24 cellular contexts compared by ENCODE assay signal in genomic region chr6:2047855-2048254, GRCh38.
"Had no signal": no experiment of that assay in that cellular context is flagged by ENCODE, and none has a peak within 500 bp of the region (broad histone marks: within the 10 kb centered on the region; RNA-seq: fewer than 3 reads in every experiment).

No MANE protein-coding gene starts in this region.

- H3K27ac ChIP-seq: body of pancreas, cardiac muscle cell, coronary artery, dorsolateral prefrontal cortex, gastrocnemius medialis, right atrium auricular region, suprapubic skin, tibial artery had no signal

- H3K4me3 Mint-ChIP-seq: activated naive CD8-positive, alpha-beta T cell; activated T-cell treated with anti-CD3 and anti-CD28 coated beads, Interleukin-2, amount 50 U/mL, for 72 hours; natural killer cell treated with Interleukin-12 subunit alpha and Interleukin-12 subunit beta and Interleukin-15 and Interleukin-18, amount 100 ng/mL, for 72 hours had no signal

- H3K27ac Mint-ChIP-seq: activated naive CD8-positive, alpha-beta T cell; activated T-cell treated with anti-CD3 and anti-CD28 coated beads, Interleukin-2, amount 50 U/mL, for 72 hours; natural killer cell treated with Interleukin-12 subunit alpha and Interleukin-12 subunit beta and Interleukin-15 and Interleukin-18, amount 100 ng/mL, for 72 hours had no signal

- DNase-seq: activated CD4-positive, alpha-beta T cell treated with anti-CD3 and anti-CD28 coated beads for 4 hours; activated CD4-positive, alpha-beta T cell treated with anti-CD3 and anti-CD28 coated beads, Interleukin-2, amount 50 U/mL, for 4 hours; activated naive CD4-positive, alpha-beta T cell; activated T-cell treated with anti-CD3 and anti-CD28 coated beads for 4 hours; activated T-cell treated with anti-CD3 and anti-CD28 coated beads, Interleukin-2, amount 50 U/mL, for 72 hours; aorta; body of pancreas; cerebellar nuclear complex; dorsolateral prefrontal cortex; effector memory CD4-positive, alpha-beta T cell; gastrocnemius medialis; glutamatergic neuron; islet precursor cell; left cardiac atrium; left ventricle myocardium superior; mucosa of descending colon; stimulated activated naive CD4-positive, alpha-beta T cell; tibial artery had no signal

- H3K9me3 ChIP-seq: body of pancreas, gastrocnemius medialis, mucosa of descending colon, right atrium auricular region, suprapubic skin, tibial artery had no signal

- H3K36me3 Mint-ChIP-seq: natural killer cell treated with Interleukin-12 subunit alpha and Interleukin-12 subunit beta and Interleukin-15 and Interleukin-18, amount 100 ng/mL, for 72 hours had no signal

- H3K4me3 ChIP-seq: body of pancreas, cardiac muscle cell, coronary artery, dorsolateral prefrontal cortex, gastrocnemius medialis, mucosa of descending colon, right atrium auricular region, suprapubic skin, tibial artery had no signal

- H3K36me3 ChIP-seq: cardiac muscle cell, gastrocnemius medialis, right atrium auricular region, suprapubic skin, tibial artery had no signal

- H3K27me3 Mint-ChIP-seq: activated naive CD8-positive, alpha-beta T cell; natural killer cell treated with Interleukin-12 subunit alpha and Interleukin-12 subunit beta and Interleukin-15 and Interleukin-18, amount 100 ng/mL, for 72 hours had no signal

- ATAC-seq: activated T-cell treated with anti-CD3 and anti-CD28 coated beads, Interleukin-2, amount 50 U/mL, for 72 hours; body of pancreas; gastrocnemius medialis; left cardiac atrium; left ventricle myocardium superior; mucosa of descending colon; natural killer cell treated with Interleukin-12 subunit alpha and Interleukin-12 subunit beta and Interleukin-15 and Interleukin-18, amount 100 ng/mL, for 72 hours had no signal

- H3K4me1 ChIP-seq: body of pancreas, gastrocnemius medialis, right atrium auricular region, suprapubic skin, tibial artery had no signal

- H3K27me3 ChIP-seq: body of pancreas, cardiac muscle cell, dorsolateral prefrontal cortex, gastrocnemius medialis, right atrium auricular region, suprapubic skin, tibial artery had no signal
